In the genomic region with DNA sequence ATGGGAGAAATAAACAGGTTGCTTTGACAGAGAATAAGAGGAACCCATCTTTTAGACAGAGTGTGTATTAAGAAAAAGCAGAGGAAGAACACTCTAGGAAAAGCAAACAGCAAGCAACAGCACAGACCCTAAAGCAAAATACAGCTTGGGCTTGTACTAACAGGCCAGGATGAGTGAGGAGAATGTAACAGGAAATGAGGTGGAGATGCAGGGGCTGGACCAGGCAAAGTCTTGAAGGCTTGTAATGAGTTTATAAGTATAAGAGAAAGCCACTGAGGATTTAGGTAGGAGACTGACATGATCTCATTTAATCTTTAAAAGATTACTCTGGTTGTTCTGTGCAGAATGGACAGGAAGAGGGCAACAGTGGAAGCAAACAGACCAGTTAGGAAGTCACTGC, we compare ENCODE assay signal across 18 cellular contexts. TPM values are rescaled to one million over a fixed set of nuclear protein-coding genes. Genes with fewer than 3 reads are reported as not detected.
DNase-seq lines count a peak whose midpoint lies in the region; ATAC-seq lines count a peak whose summit lies in the region.
"Had no signal": no experiment of that assay in that cellular context is flagged by ENCODE, and none has a peak within 500 bp of the region (broad histone marks: within the 10 kb centered on the region; RNA-seq: fewer than 3 reads in every experiment).

No MANE protein-coding gene starts in this region.

- no peak overlapping the region for H3K4me3 Mint-ChIP-seq in activated CD4-positive, alpha-beta T cell treated with anti-CD3 and anti-CD28 coated beads, Interleukin-2, amount 10 ng/mL, durations not matched to agents 24 days and 14 days
- no peak overlapping the region for H3K4me3 Mint-ChIP-seq in activated T-helper 2 cell treated with anti-CD3 and anti-CD28 coated beads, Interferon-gamma antibody, Interleukin-2, Interleukin-4, amounts not matched to agents 10 μg/mL and 5 μg/mL and 100 μg/mL, durations not matched to agents 14 hours and 24 hours and 36 hours (ENCODE audit: low read depth)
- H3K4me3 Mint-ChIP-seq in immature natural killer cell, result peak overlapping the region in 1 of 5 donors; percentile 37
- H3K4me3 Mint-ChIP-seq: B cell had no signal

- H3K36me3 Mint-ChIP-seq in activated CD4-positive, alpha-beta T cell treated with anti-CD3 and anti-CD28 coated beads, Interleukin-2, amount 10 ng/mL, durations not matched to agents 24 days and 14 days (ENCODE audit: low read depth), result peaks cover 51% of the 10 kb centered on the region
- peaks cover 63% of the 10 kb centered on the region for H3K36me3 Mint-ChIP-seq in activated T-helper 2 cell treated with anti-CD3 and anti-CD28 coated beads, Interferon-gamma antibody, Interleukin-2, Interleukin-4, amounts not matched to agents 10 μg/mL and 5 μg/mL and 100 μg/mL, durations not matched to agents 14 hours and 24 hours and 36 hours (ENCODE audit: low read depth)
- H3K36me3 Mint-ChIP-seq in immature natural killer cell, result peaks cover 17 to 18% (median 18%) of the 10 kb centered on the region in 3 donors

- DNase-seq in activated CD4-positive, alpha-beta T cell treated with anti-CD3 and anti-CD28 coated beads, Interleukin-2, amount 10 ng/mL, durations not matched to agents 24 days and 14 days, result no peak
- no peak for DNase-seq in activated CD4-positive, alpha-beta T cell treated with anti-CD3 and anti-CD28 coated beads, Interleukin-2, amount 50 U/mL, for 1 hour
- DNase-seq in HPDE6-E6E7 (ENCODE audit: extremely low spot score) (peak; percentile 51), immature natural killer cell (no peak)
- no peak for DNase-seq in activated T-helper 2 cell treated with anti-CD3 and anti-CD28 coated beads, Interferon-gamma antibody, Interleukin-2, Interleukin-4, amounts not matched to agents 10 μg/mL and 5 μg/mL and 100 μg/mL, durations not matched to agents 14 hours and 24 hours and 36 hours (ENCODE audit: low spot score)
- DNase-seq: activated CD4-positive, alpha-beta T cell treated with anti-CD3 and anti-CD28 coated beads for 1 hour; Caco-2; EL; foreskin melanocyte; kidney glomerular epithelial cell; NCI-H510A; pancreas had no signal

- H3K27me3 Mint-ChIP-seq in activated CD4-positive, alpha-beta T cell treated with anti-CD3 and anti-CD28 coated beads, Interleukin-2, amount 10 ng/mL, durations not matched to agents 24 days and 14 days, result no peaks in the 10 kb centered on the region
- H3K27me3 Mint-ChIP-seq in activated T-helper 2 cell treated with anti-CD3 and anti-CD28 coated beads, Interferon-gamma antibody, Interleukin-2, Interleukin-4, amounts not matched to agents 10 μg/mL and 5 μg/mL and 100 μg/mL, durations not matched to agents 14 hours and 24 hours and 36 hours (ENCODE audit: low read depth), result no peaks in the 10 kb centered on the region
- H3K27me3 Mint-ChIP-seq in immature natural killer cell (ENCODE audit: low read depth in 3 of 3), result peaks cover 1 to 8% (median 6%) of the 10 kb centered on the region in 3 donors
- H3K27me3 Mint-ChIP-seq: B cell had no signal

- intact Hi-C loops in activated CD4-positive, alpha-beta T cell treated with anti-CD3 and anti-CD28 coated beads, Interleukin-2, amount 10 ng/mL, durations not matched to agents 24 days and 14 days (cut with micrococcal nuclease), result no loop called here
- intact Hi-C loops in activated T-helper 2 cell treated with anti-CD3 and anti-CD28 coated beads, Interferon-gamma antibody, Interleukin-2, Interleukin-4, amounts not matched to agents 10 μg/mL and 5 μg/mL and 100 μg/mL, durations not matched to agents 14 hours and 24 hours and 36 hours (cut with micrococcal nuclease), result no loop called here

- peak overlapping the region; percentile 40 for H3K27ac Mint-ChIP-seq in activated CD4-positive, alpha-beta T cell treated with anti-CD3 and anti-CD28 coated beads, Interleukin-2, amount 10 ng/mL, durations not matched to agents 24 days and 14 days
- peak overlapping the region; percentile 30 for H3K27ac Mint-ChIP-seq in activated T-helper 2 cell treated with anti-CD3 and anti-CD28 coated beads, Interferon-gamma antibody, Interleukin-2, Interleukin-4, amounts not matched to agents 10 μg/mL and 5 μg/mL and 100 μg/mL, durations not matched to agents 14 hours and 24 hours and 36 hours
- peak overlapping the region in 4 of 6 donors; percentile 32 to 87 (median 62) for H3K27ac Mint-ChIP-seq in immature natural killer cell
- H3K27ac Mint-ChIP-seq: B cell had no signal

- H3K9me3 Mint-ChIP-seq in activated CD4-positive, alpha-beta T cell treated with anti-CD3 and anti-CD28 coated beads, Interleukin-2, amount 10 ng/mL, durations not matched to agents 24 days and 14 days, result no peaks in the 10 kb centered on the region
- no peaks in the 10 kb centered on the region for H3K9me3 Mint-ChIP-seq in activated T-helper 2 cell treated with anti-CD3 and anti-CD28 coated beads, Interferon-gamma antibody, Interleukin-2, Interleukin-4, amounts not matched to agents 10 μg/mL and 5 μg/mL and 100 μg/mL, durations not matched to agents 14 hours and 24 hours and 36 hours
- no peaks in the 10 kb centered on the region for H3K9me3 Mint-ChIP-seq in immature natural killer cell

- ATAC-seq in GM18861 (IDR thresholded peaks at IDR 0.05; ENCODE audit: unreplicated experiment), result no peak
- no peak for ATAC-seq in GM21723 (IDR thresholded peaks at IDR 0.05; ENCODE audit: unreplicated experiment)
- no peak for ATAC-seq in GM19023 (IDR thresholded peaks at IDR 0.05; ENCODE audit: unreplicated experiment)
- ATAC-seq: HepG2, pancreas, sciatic nerve had no signal

- peaks cover 58% of the 10 kb centered on the region for H3K4me1 Mint-ChIP-seq in activated CD4-positive, alpha-beta T cell treated with anti-CD3 and anti-CD28 coated beads, Interleukin-2, amount 10 ng/mL, durations not matched to agents 24 days and 14 days
- peaks cover 55% of the 10 kb centered on the region for H3K4me1 Mint-ChIP-seq in activated T-helper 2 cell treated with anti-CD3 and anti-CD28 coated beads, Interferon-gamma antibody, Interleukin-2, Interleukin-4, amounts not matched to agents 10 μg/mL and 5 μg/mL and 100 μg/mL, durations not matched to agents 14 hours and 24 hours and 36 hours (ENCODE audit: low read depth)
- peaks cover 63 to 92% of the 10 kb centered on the region in 2 donors for H3K4me1 Mint-ChIP-seq in immature natural killer cell

RNA-seq across cellular contexts. Expression of a gene that starts 4.9 kb away (rescaled TPM):
- 31.6 and 34.3 TPM in 2 replicates for total RNA-seq in activated CD4-positive, alpha-beta T cell treated with anti-CD3 and anti-CD28 coated beads, Interleukin-2, amount 10 ng/mL, durations not matched to agents 24 days and 14 days
- total RNA-seq in activated T-helper 2 cell treated with anti-CD3 and anti-CD28 coated beads, Interferon-gamma antibody, Interleukin-2, Interleukin-4, amounts not matched to agents 10 μg/mL and 5 μg/mL and 100 μg/mL, durations not matched to agents 14 hours and 24 hours and 36 hours, result 36.0 and 36.7 TPM in 2 replicates
- 10 to 100 TPM; 12.1 to 26.5 (median 15.1) TPM for polyA plus RNA-seq in immature natural killer cell

RNA-seq across cellular contexts. Expression of a gene that starts 32.4 kb away (rescaled TPM):
- total RNA-seq in activated CD4-positive, alpha-beta T cell treated with anti-CD3 and anti-CD28 coated beads, Interleukin-2, amount 10 ng/mL, durations not matched to agents 24 days and 14 days, result 14.7 and 18.7 TPM in 2 replicates
- 16.1 and 19.7 TPM in 2 replicates for total RNA-seq in activated T-helper 2 cell treated with anti-CD3 and anti-CD28 coated beads, Interferon-gamma antibody, Interleukin-2, Interleukin-4, amounts not matched to agents 10 μg/mL and 5 μg/mL and 100 μg/mL, durations not matched to agents 14 hours and 24 hours and 36 hours
- 10 to 100 TPM in 2 of 3 donors, 1 to 10 TPM in 1; 9.3 to 12.7 (median 12.5) TPM for polyA plus RNA-seq in immature natural killer cell
